Comparison of ENCODE assay signal across 8 cellular contexts in genomic region chr13:20814224-20814910, GRCh38. TPM values are rescaled to one million over a fixed set of nuclear protein-coding genes. Genes with fewer than 3 reads are reported as not detected.
DNase-seq lines count a peak whose midpoint lies in the region; ATAC-seq and TF ChIP-seq lines count a peak whose summit lies in the region.

No MANE protein-coding gene starts in this region.

- TF ChIP-seq CTCF in PC-3 (conservative IDR thresholded peaks at IDR 0.05; ENCODE audit: low read depth, low read length), result no peak
- TF ChIP-seq CTCF in osteoblast (IDR thresholded peaks at IDR 0.05; ENCODE audit: extremely low read depth, low read depth, low read length), result no peak

- H3K27ac ChIP-seq in PC-3 (ENCODE audit: low read length) (peak overlapping the region; percentile 25), osteoblast (ENCODE audit: low read depth, low read length) (peak overlapping the region; percentile 87)

- H4K20me1 ChIP-seq in PC-3 (ENCODE audit: low read length), result peaks cover 14% of the 10 kb centered on the region; the same call in 1 of the 2 replicates
- H4K20me1 ChIP-seq in osteoblast (ENCODE audit: insufficient read depth, low read length), result peaks cover 5% of the 10 kb centered on the region

- no peak overlapping the region for H3K9ac ChIP-seq in PC-3 (ENCODE audit: low read length)

- peak; percentile 81 for ATAC-seq in PC-3
- no peak for ATAC-seq in GM19351 (IDR thresholded peaks at IDR 0.05; ENCODE audit: unreplicated experiment)
- ATAC-seq in HG03196 (IDR thresholded peaks at IDR 0.05; ENCODE audit: unreplicated experiment), result no peak
- ATAC-seq in HG03378 (IDR thresholded peaks at IDR 0.05; ENCODE audit: unreplicated experiment), result no peak

- H3K4me3 ChIP-seq in PC-3 (ENCODE audit: low read length), result peak overlapping the region; percentile 8; the same call in 1 of the 2 replicates
- H3K4me3 ChIP-seq in osteoblast (ENCODE audit: insufficient read depth, low read length), result peak overlapping the region; percentile 46

- H3K9me2 ChIP-seq in PC-3 (replicated peaks; ENCODE audit: low read length), result no peaks in the 10 kb centered on the region

- DNase-seq in DMS79 (lab: John Stamatoyannopoulos, UW) (peak; percentile 80), PC-3 (peak; percentile 82), fibroblast of gingiva (ENCODE audit: low read depth) (peak; percentile 93), osteoblast (ENCODE audit: insufficient read length, low spot score, missing footprints) (peak; percentile 30), COLO829 (ENCODE audit: low spot score) (no peak)

- POLR2A ChIA-PET in PC-3 (lab: Charles Lee; ENCODE audit: unreplicated experiment), result no interaction called here

- CTCF ChIA-PET in PC-3 (lab: Charles Lee), result no interaction called here

- H3K9me3 ChIP-seq in PC-3 (ENCODE audit: low read length) (no peaks in the 10 kb centered on the region), osteoblast (ENCODE audit: low read depth, low read length) (no peaks in the 10 kb centered on the region)

- no peaks in the 10 kb centered on the region for H3F3A ChIP-seq in PC-3 (ENCODE audit: low read length, unreplicated experiment)

- no TSS peak for BruUV-seq in PC-3 (replicated peaks; lab: Mats Ljungman, UMichigan)

- H3K36me3 ChIP-seq in PC-3 (ENCODE audit: low read depth, low read length), result peaks cover 4% of the 10 kb centered on the region; the same call in 1 of the 2 replicates
- H3K36me3 ChIP-seq in osteoblast (ENCODE audit: insufficient read depth, low read length), result no peaks in the 10 kb centered on the region

- H3K4me1 ChIP-seq in PC-3 (ENCODE audit: insufficient read depth, low read length) (peaks cover 26% of the 10 kb centered on the region), osteoblast (ENCODE audit: insufficient read depth, low read length) (peaks cover 23% of the 10 kb centered on the region)

- peaks cover 15% of the 10 kb centered on the region for H3K79me2 ChIP-seq in PC-3 (ENCODE audit: low read length)
- no peaks in the 10 kb centered on the region for H3K79me2 ChIP-seq in osteoblast (ENCODE audit: insufficient read depth, low read length)

- H3K4me2 ChIP-seq in PC-3 (ENCODE audit: low read length) (peak overlapping the region; percentile 61), osteoblast (ENCODE audit: insufficient read depth, low read length) (peak overlapping the region; percentile 76)

- intact Hi-C loops in PC-3 (cut with micrococcal nuclease), result loop anchor here (1.0 to 5.0 kb wide), 3 partner anchors 17 to 647 kb away; no protein-coding TSS in a partner anchor

- H3K27me3 ChIP-seq in PC-3 (ENCODE audit: low read length) (no peaks in the 10 kb centered on the region), osteoblast (ENCODE audit: insufficient read depth, low read length) (no peaks in the 10 kb centered on the region)

- H2AFZ ChIP-seq in PC-3 (ENCODE audit: low read length), result no peak overlapping the region
- H2AFZ ChIP-seq in osteoblast (ENCODE audit: low read length), result no peak overlapping the region

RNA-seq across cellular contexts. Expression of gene EEF1AKMT1, which starts 40.6 kb away (rescaled TPM):
- total RNA-seq in PC-3 (2014; rRNA removed) (6.2 and 10.6 TPM in 2 replicates), osteoblast (7.6 and 8.3 TPM in 2 replicates)
